21 cellular contexts compared by ENCODE assay signal in genomic region chr6:22298393-22299010, GRCh38. TPM values are rescaled to one million over a fixed set of nuclear protein-coding genes. Genes with fewer than 3 reads are reported as not detected.
"Had no signal": no experiment of that assay in that cellular context is flagged by ENCODE, and none has a peak within 500 bp of the region (broad histone marks: within the 10 kb centered on the region; RNA-seq: fewer than 3 reads in every experiment).

No MANE protein-coding gene starts in this region.

- ATAC-seq: activated CD4-positive, alpha-beta T cell treated with anti-CD3 and anti-CD28 coated beads for 36 hours; activated CD8-positive, alpha-beta memory T cell treated with anti-CD3 and anti-CD28 coated beads, Interleukin-2, amount 10 ng/mL, durations not matched to agents 7 days and 5 days; sciatic nerve had no signal

- DNase-seq: activated CD4-positive, alpha-beta memory T cell treated with anti-CD3 and anti-CD28 coated beads for 36 hours; activated CD4-positive, alpha-beta T cell treated with anti-CD3 and anti-CD28 coated beads for 36 hours; activated CD8-positive, alpha-beta memory T cell treated with anti-CD3 and anti-CD28 coated beads, Interleukin-2, amount 10 ng/mL, durations not matched to agents 7 days and 5 days; activated naive CD4-positive, alpha-beta T cell treated with anti-CD3 and anti-CD28 coated beads, Interleukin-2, amount 50 U/mL, for 16 hours; activated T-cell treated with anti-CD3 and anti-CD28 coated beads, Interleukin-2, amount 50 U/mL, for 1 hour; adrenal gland; effector CD8-positive, alpha-beta T cell; head of caudate nucleus; immature natural killer cell; stimulated activated CD4-positive, alpha-beta T cell treated with anti-CD3 and anti-CD28 coated beads, Interleukin-1b, Interleukin-23, amount 100 ng/mL, for 48 hours; stomach; T-helper 2 cell had no signal

- H3K27me3 ChIP-seq: adrenal gland, stomach had no signal

- H3K4me3 ChIP-seq: adrenal gland, stomach, thoracic aorta had no signal

- H3K36me3 ChIP-seq: adrenal gland, stomach, thoracic aorta had no signal

- H3K9me3 ChIP-seq: adrenal gland, stomach, thoracic aorta had no signal

- H3K27ac ChIP-seq: adrenal gland, stomach, thoracic aorta had no signal

- FAIRE-seq: endothelial cell of umbilical vein, frontal cortex had no signal

- H3K4me1 ChIP-seq: adrenal gland had no signal

RNA-seq across cellular contexts. Expression of gene PRL, which starts 1.7 kb away (rescaled TPM):
- total RNA-seq: activated CD4-positive, alpha-beta memory T cell treated with anti-CD3 and anti-CD28 coated beads for 36 hours; activated CD4-positive, alpha-beta T cell treated with anti-CD3 and anti-CD28 coated beads for 36 hours; activated CD8-positive, alpha-beta memory T cell treated with anti-CD3 and anti-CD28 coated beads, Interleukin-2, amount 10 ng/mL, durations not matched to agents 7 days and 5 days; activated T-helper 2 cell treated with anti-CD3 and anti-CD28 coated beads, Interferon-gamma antibody, Interleukin-2, Interleukin-4, amounts not matched to agents 10 μg/mL and 5 μg/mL and 100 μg/mL, durations not matched to agents 14 hours and 24 hours and 36 hours; adrenal gland; endothelial cell of umbilical vein; frontal cortex; lower leg skin; osteocyte; pulmonary artery endothelial cell; stomach; thoracic aorta; urinary bladder had no signal
